Comparison of ENCODE assay signal across 26 cellular contexts in genomic region chr18:33169218-33169617, GRCh38.
"Had no signal": no experiment of that assay in that cellular context is flagged by ENCODE, and none has a peak within 500 bp of the region (broad histone marks: within the 10 kb centered on the region; RNA-seq: fewer than 3 reads in every experiment).

No MANE protein-coding gene starts in this region.

- H3K27ac ChIP-seq: ascending aorta, cardiac muscle cell, SJCRH30, SK-N-MC, WERI-Rb-1 had no signal

- DNase-seq: activated CD4-positive, alpha-beta T cell treated with anti-CD3 and anti-CD28 coated beads, Interleukin-2, amount 10 ng/mL, durations not matched to agents 7 days and 5 days; activated CD4-positive, alpha-beta T cell treated with anti-CD3 and anti-CD28 coated beads, Interleukin-2, amount 50 U/mL, for 48 hours; activated CD4-positive, CD25-positive, alpha-beta regulatory T cell; activated CD8-positive, alpha-beta T cell treated with anti-CD3 and anti-CD28 coated beads, Interleukin-2, amount 10 ng/mL, durations not matched to agents 7 days and 5 days; activated gamma-delta T cell; activated naive CD4-positive, alpha-beta T cell treated with Interleukin-2 at 50 U/mL for 16 hours; activated naive CD8-positive, alpha-beta T cell treated with anti-CD3 and anti-CD28 coated beads, Interleukin-2, amount 10 ng/mL, durations not matched to agents 7 days and 5 days; activated T-cell treated with anti-CD3 and anti-CD28 coated beads, Interleukin-2, amount 50 U/mL, for 24 hours; amygdala; Karpas-422; NCI-H1105; NCI-H1417 treated with DMSO at 0.1 percent for 48 hours; NCI-H187 treated with DMSO at 0.1 percent for 48 hours; NCI-H2081; NCI-H226; NCI-H446 treated with DMSO at 0.1 percent for 48 hours; NCI-H524; NCI-H82; SHP77; SJCRH30; T1000; WERI-Rb-1 had no signal

- ATAC-seq: activated CD8-positive, alpha-beta T cell treated with anti-CD3 and anti-CD28 coated beads, Interleukin-2, amount 10 ng/mL, durations not matched to agents 7 days and 5 days; Panc1 had no signal

- H3K36me3 ChIP-seq: ascending aorta, cardiac muscle cell, SJCRH30, WERI-Rb-1 had no signal

- H3K9me3 ChIP-seq: ascending aorta, SJCRH30 had no signal

- H3K27me3 ChIP-seq: ascending aorta, cardiac muscle cell, SJCRH30 had no signal

- H3K4me3 ChIP-seq: ascending aorta, cardiac muscle cell, SJCRH30, SK-N-MC had no signal

- H3K4me1 ChIP-seq: ascending aorta had no signal
